20 cellular contexts compared by ENCODE assay signal in genomic region chr10:92354587-92354986, GRCh38.
A peak's percentile ranks its signal among the peaks of the same experiment; 100 is the strongest.
DNase-seq lines count a peak whose midpoint lies in the region; ATAC-seq, FAIRE-seq and TF ChIP-seq lines count a peak whose summit lies in the region.
"Had no signal": no experiment of that assay in that cellular context is flagged by ENCODE, and none has a peak within 500 bp of the region (broad histone marks: within the 10 kb centered on the region; RNA-seq: fewer than 3 reads in every experiment).

No MANE protein-coding gene starts in this region.

- H3K4me1 ChIP-seq in cardiac muscle cell (ENCODE audit: low read depth) (no peaks in the 10 kb centered on the region), iPS-20b (ENCODE audit: insufficient read depth, low read length) (peaks cover 24% of the 10 kb centered on the region), lower lobe of right lung (no peaks in the 10 kb centered on the region)

- no peak overlapping the region for H3K9ac ChIP-seq in iPS-20b (ENCODE audit: low read depth, low read length)
- H3K9ac ChIP-seq: KMS-11 had no signal

- no peak overlapping the region for H3K4me3 ChIP-seq in cardiac muscle cell
- 0 out of 2 replicates have a peak overlapping the region, but pooled peaks have one; percentile 13 for H3K4me3 ChIP-seq in iPS-20b (ENCODE audit: low read length)
- H3K4me3 ChIP-seq in lower lobe of right lung: no peak overlapping the region

- H3K27ac Mint-ChIP-seq in WTC11: peak overlapping the region; percentile 87; the same call in 1 of the 2 replicates

- POLR2A ChIA-PET in WTC11 (lab: Charles Lee): no interaction called here

- intact Hi-C loops in cardiac septum (cut with DNase I) (no loop called here), lower lobe of right lung (cut with DNase I) (no loop called here)

- ATAC-seq in WTC11: peak; percentile 86
- no peak for ATAC-seq in GM21367 (IDR thresholded peaks at IDR 0.05; ENCODE audit: unreplicated experiment)
- no peak for ATAC-seq in lower lobe of right lung
- ATAC-seq: Panc1 had no signal

- peaks cover 7% of the 10 kb centered on the region for H3K9me3 Mint-ChIP-seq in WTC11

- CTCF ChIA-PET in WTC11 (lab: Charles Lee): no interaction called here

- H3K36me3 ChIP-seq in cardiac muscle cell (peaks cover 17% of the 10 kb centered on the region), iPS-20b (ENCODE audit: insufficient read depth, low read depth, low read length) (peaks cover 23% of the 10 kb centered on the region), lower lobe of right lung (peaks cover 20% of the 10 kb centered on the region)

- H3K36me3 Mint-ChIP-seq in WTC11: peaks cover 21% of the 10 kb centered on the region

- H3K27ac ChIP-seq in cardiac muscle cell (peak overlapping the region; percentile 32), iPS-20b (ENCODE audit: low read length) (no peak overlapping the region), lower lobe of right lung (no peak overlapping the region)
- H3K27ac ChIP-seq: KMS-11, RWPE1 had no signal

- H3K4me1 Mint-ChIP-seq in WTC11: peaks cover 30% of the 10 kb centered on the region

- TF ChIP-seq CTCF in cardiac muscle cell (IDR thresholded peaks at IDR 0.05; ENCODE audit: low read depth, low read length) (no peak), WTC11 (IDR thresholded peaks at IDR 0.05) (no peak), lower lobe of right lung (IDR thresholded peaks at IDR 0.05) (no peak)

- H3K4me3 Mint-ChIP-seq in WTC11: peak overlapping the region; percentile 29; the same call in 1 of the 2 replicates

- H3K9me3 ChIP-seq in cardiac muscle cell (ENCODE audit: low read depth) (no peaks in the 10 kb centered on the region), iPS-20b (ENCODE audit: insufficient read depth, low read depth, low read length) (no peaks in the 10 kb centered on the region), lower lobe of right lung (no peaks in the 10 kb centered on the region)

- FAIRE-seq in GM19239 (lab: Jason Lieb, UNC): no peak
- FAIRE-seq: GM18507 had no signal

- H3K27me3 Mint-ChIP-seq in WTC11 (ENCODE audit: low read depth): no peaks in the 10 kb centered on the region

- H3K27me3 ChIP-seq in cardiac muscle cell (no peaks in the 10 kb centered on the region), iPS-20b (ENCODE audit: insufficient read depth, low read length) (no peaks in the 10 kb centered on the region), lower lobe of right lung (ENCODE audit: low read depth) (no peaks in the 10 kb centered on the region)

- no peak for DNase-seq in cardiac muscle cell (ENCODE audit: low read depth in 1 of 2, low spot score in 1 of 2)
- no peak for DNase-seq in cardiac septum (ENCODE audit: low spot score)
- DNase-seq in WTC11 (ENCODE audit: low spot score): no peak
- DNase-seq in GM19239 (ENCODE audit: insufficient read length, low spot score): no peak
- DNase-seq in cerebellar cortex (ENCODE audit: low spot score): no peak
- no peak for DNase-seq in lower lobe of right lung
- DNase-seq: 8988T, DMS53, IMR-90, MM.1S, NCI-H2029, NCI-H2227 treated with DMSO at 0.1 percent for 48 hours, NCI-H69, SHP77 had no signal

TF ChIP-seq in WTC11, 78 proteins besides CTCF, POLR2A, EP300 and RAD21:
- no peak for TF ChIP-seq CREB1 (CRISPR knock-in tag; IDR thresholded peaks at IDR 0.05)
- no peak for TF ChIP-seq ATF3 (CRISPR knock-in tag; conservative IDR thresholded peaks at IDR 0.05)
- no peak for TF ChIP-seq IRF2 (CRISPR knock-in tag; IDR thresholded peaks at IDR 0.05; ENCODE audit: borderline replicate concordance, low read depth)
- no peak for TF ChIP-seq FOXK1 (CRISPR knock-in tag; IDR thresholded peaks at IDR 0.05)
- no peak for TF ChIP-seq JAZF1 (CRISPR knock-in tag; IDR thresholded peaks at IDR 0.05)
- no peak for TF ChIP-seq ZNF232 (CRISPR knock-in tag; IDR thresholded peaks at IDR 0.05)
- no peak for TF ChIP-seq NFATC4 (CRISPR knock-in tag; IDR thresholded peaks at IDR 0.05)
- TF ChIP-seq PREB (CRISPR knock-in tag; IDR thresholded peaks at IDR 0.05; ENCODE audit: borderline replicate concordance): no peak
- TF ChIP-seq TCF7 (CRISPR knock-in tag; IDR thresholded peaks at IDR 0.05; ENCODE audit: low read depth): no peak
- TF ChIP-seq GABPB1 (CRISPR knock-in tag; IDR thresholded peaks at IDR 0.05): no peak
- no peak for TF ChIP-seq ZBTB43 (CRISPR knock-in tag; IDR thresholded peaks at IDR 0.05)
- TF ChIP-seq ETV6 (CRISPR knock-in tag; IDR thresholded peaks at IDR 0.05): no peak
- TF ChIP-seq IRF1 (CRISPR knock-in tag; IDR thresholded peaks at IDR 0.05): no peak
- TF ChIP-seq MLX (CRISPR knock-in tag; IDR thresholded peaks at IDR 0.05): no peak
